23 cellular contexts compared by ENCODE assay signal in genomic region chr12:124309744-124310143, GRCh38. TPM values are rescaled to one million over a fixed set of nuclear protein-coding genes. Genes with fewer than 3 reads are reported as not detected.
"Had no signal": no experiment of that assay in that cellular context is flagged by ENCODE, and none has a peak within 500 bp of the region (broad histone marks: within the 10 kb centered on the region; RNA-seq: fewer than 3 reads in every experiment).

No MANE protein-coding gene starts in this region.

- ATAC-seq: foreskin keratinocyte, gastroesophageal sphincter, heart left ventricle, left cardiac atrium, left lung, left ventricle myocardium superior, lower lobe of right lung, mucosa of descending colon had no signal

- H3K27ac ChIP-seq: coronary artery, dorsolateral prefrontal cortex, esophagus muscularis mucosa, foreskin keratinocyte, gastroesophageal sphincter, heart left ventricle, left lung, lower lobe of right lung had no signal

- DNase-seq: dermis blood vessel endothelial cell; dorsolateral prefrontal cortex; effector CD4-positive, alpha-beta T cell; effector memory CD4-positive, alpha-beta T cell; foreskin keratinocyte; heart left ventricle; hippocampal formation; left cardiac atrium; left ventricle myocardium superior; lower lobe of right lung; mesenchymal stem cell had no signal

- H3K27me3 ChIP-seq: dorsolateral prefrontal cortex, esophagus muscularis mucosa, foreskin keratinocyte, gastroesophageal sphincter, heart left ventricle, left lung had no signal

- H3K9me3 ChIP-seq: esophagus muscularis mucosa, gastroesophageal sphincter, heart left ventricle, left lung, lower lobe of right lung, mucosa of descending colon had no signal

- FAIRE-seq: colon, endothelial cell of umbilical vein, frontal cortex, islet of Langerhans, keratinocyte had no signal

- H3K4me1 ChIP-seq: esophagus muscularis mucosa, foreskin keratinocyte, gastroesophageal sphincter, heart left ventricle, left lung, lower lobe of right lung had no signal

- H3K36me3 ChIP-seq: esophagus muscularis mucosa, heart left ventricle, left lung, lower lobe of right lung had no signal

- H3K4me3 ChIP-seq: coronary artery, dorsolateral prefrontal cortex, esophagus muscularis mucosa, gastroesophageal sphincter, heart left ventricle, left lung, lower lobe of right lung, mucosa of descending colon had no signal

RNA-seq across cellular contexts. Expression of gene RFLNA, which starts 14.9 kb away (rescaled TPM):
- total RNA-seq: fibroblast of lung, mesenteric fat pad had no signal
